Comparison of ENCODE assay signal across 12 cellular contexts in genomic region chr1:68121536-68121935, GRCh38.
DNase-seq lines count a peak whose midpoint lies in the region; ATAC-seq and TF ChIP-seq lines count a peak whose summit lies in the region.
"Had no signal": no experiment of that assay in that cellular context is flagged by ENCODE, and none has a peak within 500 bp of the region (broad histone marks: within the 10 kb centered on the region; RNA-seq: fewer than 3 reads in every experiment).

No MANE protein-coding gene starts in this region.

- no peak for TF ChIP-seq CTCF in adrenal gland (IDR thresholded peaks at IDR 0.05)

- CTCF ChIA-PET in CD4-positive, alpha-beta memory T cell (lab: Charles Lee; ENCODE audit: partially characterized antibody): interaction anchor here (1.9 kb wide), 1 partner anchor 8 kb away, joined by 11 read pairs; no protein-coding TSS in a partner anchor

- no peak overlapping the region for H3K4me3 ChIP-seq in adrenal gland
- no peak overlapping the region for H3K4me3 ChIP-seq in rectal smooth muscle tissue (ENCODE audit: low read length)
- no peak overlapping the region for H3K4me3 ChIP-seq in CD4-positive, alpha-beta memory T cell (ENCODE audit: low read length in 2 of 2)

- H3K4me1 ChIP-seq in adrenal gland (replicated peaks in 1 of 2) (no peaks in the 10 kb centered on the region), rectal smooth muscle tissue (ENCODE audit: control insufficient read depth, insufficient read depth, low read length) (peaks cover 15% of the 10 kb centered on the region)
- no peaks in the 10 kb centered on the region for H3K4me1 ChIP-seq in CD4-positive, alpha-beta memory T cell (ENCODE audit: insufficient read depth, low read length)

- H3K9ac ChIP-seq in rectal smooth muscle tissue (ENCODE audit: low read length): no peak overlapping the region

- H3K27me3 Mint-ChIP-seq in CD4-positive, alpha-beta memory T cell: peaks cover 0 to 6% of the 10 kb centered on the region in 2 donors

- no peaks in the 10 kb centered on the region for H3K27me3 ChIP-seq in adrenal gland
- H3K27me3 ChIP-seq in rectal smooth muscle tissue (ENCODE audit: control insufficient read depth, insufficient read depth, low read length): no peaks in the 10 kb centered on the region
- H3K27me3 ChIP-seq in CD4-positive, alpha-beta memory T cell (ENCODE audit: insufficient read depth, low read length): no peaks in the 10 kb centered on the region

- intact Hi-C loops in adrenal gland (cut with DNase I): loop anchor here (5.0 to 10.0 kb wide), 3 partner anchors 111 to 203 kb away; partner anchors contain the start of gene WLS (in 2 of the 2)
- intact Hi-C loops in CD4-positive, alpha-beta memory T cell (cut with micrococcal nuclease): no loop called here

- H3K36me3 ChIP-seq in adrenal gland (replicated peaks in 1 of 2) (no peaks in the 10 kb centered on the region), rectal smooth muscle tissue (ENCODE audit: control insufficient read depth, insufficient read depth, low read length) (peaks cover 3% of the 10 kb centered on the region)
- H3K36me3 ChIP-seq in CD4-positive, alpha-beta memory T cell (ENCODE audit: insufficient read depth, low read length): no peaks in the 10 kb centered on the region

- no peaks in the 10 kb centered on the region for H3K9me3 ChIP-seq in adrenal gland (replicated peaks in 1 of 3)
- H3K9me3 ChIP-seq in CD4-positive, alpha-beta memory T cell (ENCODE audit: control insufficient read depth in 1 of 2, low read length in 2 of 2): no peaks in the 10 kb centered on the region

- ATAC-seq in GM18505 (IDR thresholded peaks at IDR 0.05; ENCODE audit: unreplicated experiment): no peak
- ATAC-seq: CD8-positive, alpha-beta T cell had no signal

- POLR2A ChIA-PET in CD4-positive, alpha-beta memory T cell (lab: Charles Lee; ENCODE audit: partially characterized antibody): no interaction called here

- DNase-seq in GM03348 (ENCODE audit: low spot score): peak; percentile 51
- peak in 4 of 7 donors; percentile 40 to 64 (median 46) for DNase-seq in adrenal gland
- DNase-seq in fibroblast of peridontal ligament (ENCODE audit: extremely low read depth): peak; percentile 71
- no peak for DNase-seq in mesenteric fat pad (ENCODE audit: low spot score)
- no peak for DNase-seq in CD4-positive, alpha-beta memory T cell
- DNase-seq in SIG-M5 (lab: John Stamatoyannopoulos, UW): no peak
- DNase-seq: CD8-positive, alpha-beta T cell; mesendoderm; retina; substantia nigra had no signal

- no peaks in the 10 kb centered on the region for H3K9me3 Mint-ChIP-seq in CD4-positive, alpha-beta memory T cell
- H3K9me3 Mint-ChIP-seq: CD8-positive, alpha-beta T cell had no signal

- H3K4me1 Mint-ChIP-seq in CD4-positive, alpha-beta memory T cell: peaks cover 3 to 7% (median 5%) of the 10 kb centered on the region in 4 donors

- no peaks in the 10 kb centered on the region for H3K36me3 Mint-ChIP-seq in CD4-positive, alpha-beta memory T cell
- H3K36me3 Mint-ChIP-seq: CD8-positive, alpha-beta T cell had no signal

- no peak overlapping the region for H3K4me3 Mint-ChIP-seq in CD4-positive, alpha-beta memory T cell
- H3K4me3 Mint-ChIP-seq: CD8-positive, alpha-beta T cell had no signal

- TF ChIP-seq POLR2A in adrenal gland (IDR thresholded peaks at IDR 0.05): no peak
- no peak for TF ChIP-seq POLR2A in GM18505 (IDR thresholded peaks at IDR 0.05; ENCODE audit: borderline replicate concordance, extremely low read depth, insufficient read depth, insufficient read length)

- H3K27ac Mint-ChIP-seq in CD4-positive, alpha-beta memory T cell: no peak overlapping the region
- H3K27ac Mint-ChIP-seq: CD8-positive, alpha-beta T cell had no signal

- 39 to 58% (median 43%) methylated on average over 4 of the region's 4 CpGs for WGBS in adrenal gland, 4 donors

- H3K27ac ChIP-seq in adrenal gland (no peak overlapping the region), rectal smooth muscle tissue (ENCODE audit: low read depth, low read length) (peak overlapping the region; percentile 88)
- H3K27ac ChIP-seq in CD4-positive, alpha-beta memory T cell (ENCODE audit: low read depth, low read length): no peak overlapping the region

Comparison
In these comparisons a context has a peak if more than half of its experiments do, and no peak if none do; other contexts are left out.
1. DNase-seq: peak in GM03348 (single experiment), adrenal gland (4 of 7) and fibroblast of peridontal ligament (single experiment); none in mesenteric fat pad (single experiment), CD4-positive, alpha-beta memory T cell (0 of 5) and SIG-M5 (single experiment).